In genomic region chr16:81292936-81293335, GRCh38 we compare ENCODE assay signal across 29 cellular contexts. TPM values are rescaled to one million over a fixed set of nuclear protein-coding genes. Genes with fewer than 3 reads are reported as not detected.
"Had no signal": no experiment of that assay in that cellular context is flagged by ENCODE, and none has a peak within 500 bp of the region (broad histone marks: within the 10 kb centered on the region; RNA-seq: fewer than 3 reads in every experiment).

No MANE protein-coding gene starts in this region.

- H3K36me3 Mint-ChIP-seq: activated naive CD8-positive, alpha-beta T cell had no signal

- H3K4me2 ChIP-seq: KMS-11 had no signal

- H3K4me1 Mint-ChIP-seq: activated CD4-positive, alpha-beta memory T cell treated with anti-CD3 and anti-CD28 coated beads, Interleukin-2, amount 10 ng/mL, durations not matched to agents 7 days and 5 days; activated CD4-positive, alpha-beta T cell treated with anti-CD3 and anti-CD28 coated beads for 36 hours; activated T-helper 17 cell treated with anti-CD3 and anti-CD28 coated beads, Interleukin-2, amount 50 U/mL, for 72 hours had no signal

- H3K27ac ChIP-seq: KMS-11, WERI-Rb-1 had no signal

- H3K9ac ChIP-seq: KMS-11 had no signal

- DNase-seq: activated CD4-positive, alpha-beta memory T cell treated with anti-CD3 and anti-CD28 coated beads, Interleukin-2, amount 10 ng/mL, durations not matched to agents 7 days and 5 days; activated CD4-positive, alpha-beta T cell treated with anti-CD3 and anti-CD28 coated beads for 36 hours; activated CD4-positive, alpha-beta T cell treated with anti-CD3 and anti-CD28 coated beads, Interleukin-2, amount 50 U/mL, for 1 hour; activated gamma-delta T cell; activated naive CD4-positive, alpha-beta T cell treated with anti-CD3 and anti-CD28 coated beads for 36 hours; activated T-cell treated with anti-CD3 and anti-CD28 coated beads for 4 hours; activated T-cell treated with anti-CD3 and anti-CD28 coated beads, Interleukin-2, amount 50 U/mL, for 48 hours; central memory CD4-positive, alpha-beta T cell; MG63; MV-4-11; NCI-H1105 treated with DMSO at 0.1 percent for 48 hours; NCI-H1436 treated with DMSO at 0.1 percent for 48 hours; NCI-H187; NCI-H2081 treated with DMSO at 0.1 percent for 48 hours; NCI-H2171; NCI-H345; NCI-H510A; NCI-H526 treated with DMSO at 0.1 percent for 48 hours; NCI-H82; SIG-M5; T-helper 2 cell; T1000; WERI-Rb-1 had no signal

- H3K27ac Mint-ChIP-seq: activated CD4-positive, alpha-beta memory T cell treated with anti-CD3 and anti-CD28 coated beads, Interleukin-2, amount 10 ng/mL, durations not matched to agents 7 days and 5 days; activated CD4-positive, alpha-beta T cell treated with anti-CD3 and anti-CD28 coated beads for 36 hours; activated naive CD4-positive, alpha-beta T cell treated with anti-CD3 and anti-CD28 coated beads for 36 hours; activated naive CD8-positive, alpha-beta T cell; activated T-helper 17 cell treated with anti-CD3 and anti-CD28 coated beads, Interleukin-2, amount 50 U/mL, for 72 hours had no signal

- H3K36me3 ChIP-seq: MG63, WERI-Rb-1 had no signal

- H3K4me3 ChIP-seq: MG63 had no signal

- H3K9me3 Mint-ChIP-seq: activated CD4-positive, alpha-beta memory T cell treated with anti-CD3 and anti-CD28 coated beads, Interleukin-2, amount 10 ng/mL, durations not matched to agents 7 days and 5 days; activated naive CD4-positive, alpha-beta T cell treated with anti-CD3 and anti-CD28 coated beads for 36 hours; activated T-helper 17 cell treated with anti-CD3 and anti-CD28 coated beads, Interleukin-2, amount 50 U/mL, for 72 hours had no signal

- H3K4me3 Mint-ChIP-seq: activated CD4-positive, alpha-beta memory T cell treated with anti-CD3 and anti-CD28 coated beads, Interleukin-2, amount 10 ng/mL, durations not matched to agents 7 days and 5 days; activated CD4-positive, alpha-beta T cell treated with anti-CD3 and anti-CD28 coated beads for 36 hours; activated naive CD4-positive, alpha-beta T cell treated with anti-CD3 and anti-CD28 coated beads for 36 hours; activated naive CD8-positive, alpha-beta T cell; activated T-helper 17 cell treated with anti-CD3 and anti-CD28 coated beads, Interleukin-2, amount 50 U/mL, for 72 hours had no signal

- H3K9me3 ChIP-seq: MG63 had no signal

- H3K27me3 ChIP-seq: MG63 had no signal

- ATAC-seq: activated CD4-positive, alpha-beta T cell treated with anti-CD3 and anti-CD28 coated beads for 36 hours; activated T-helper 17 cell treated with anti-CD3 and anti-CD28 coated beads, Interleukin-2, amount 50 U/mL, for 72 hours had no signal

RNA-seq across cellular contexts. Expression of gene BCO1, which starts 54.4 kb away (rescaled TPM):
- total RNA-seq: activated CD4-positive, alpha-beta memory T cell treated with anti-CD3 and anti-CD28 coated beads, Interleukin-2, amount 10 ng/mL, durations not matched to agents 7 days and 5 days; activated CD4-positive, alpha-beta T cell treated with anti-CD3 and anti-CD28 coated beads for 36 hours; activated CD8-positive, alpha-beta memory T cell treated with anti-CD3 and anti-CD28 coated beads for 36 hours; activated naive CD4-positive, alpha-beta T cell treated with anti-CD3 and anti-CD28 coated beads for 36 hours; activated T-helper 17 cell treated with anti-CD3 and anti-CD28 coated beads, Interleukin-2, amount 50 U/mL, for 72 hours; OCI-LY7; RPMI7951 had no signal
